Comparison of ENCODE assay signal across 7 cellular contexts in genomic region chr17:47276444-47276843, GRCh38. TPM values are rescaled to one million over a fixed set of nuclear protein-coding genes. Genes with fewer than 3 reads are reported as not detected.
A peak's percentile ranks its signal among the peaks of the same experiment; 100 is the strongest.
DNase-seq lines count a peak whose midpoint lies in the region; ATAC-seq and TF ChIP-seq lines count a peak whose summit lies in the region.

No MANE protein-coding gene starts in this region.

- POLR2A ChIA-PET in IMR-90 (lab: Charles Lee; ENCODE audit: unreplicated experiment), result no interaction called here

- H4K5ac ChIP-seq in IMR-90 (ENCODE audit: low read depth, low read length), result peak overlapping the region; percentile 95

- BruUV-seq in IMR-90 (replicated peaks; lab: Mats Ljungman, UMichigan), result no TSS peak

- TF ChIP-seq CTCF in IMR-90 (conservative IDR thresholded peaks at IDR 0.05; ENCODE audit: low read depth, low read length) (no peak), colonic mucosa (IDR thresholded peaks at IDR 0.05) (no peak), tibial nerve (IDR thresholded peaks at IDR 0.05) (no peak)

- CTCF ChIA-PET in IMR-90 (lab: Yijun Ruan, JAX), result interaction anchor here (2.0 kb wide), 1 partner anchor 16 kb away, joined by 4 read pairs; no protein-coding TSS in a partner anchor

- H2BK20ac ChIP-seq in IMR-90 (ENCODE audit: low read depth, low read length), result peak overlapping the region; percentile 97

- H3K36me3 Mint-ChIP-seq in naive B cell, result no peaks in the 10 kb centered on the region

- peak overlapping the region; percentile 97 for H2AK5ac ChIP-seq in IMR-90 (ENCODE audit: low read depth, low read length)

- peak overlapping the region; percentile 6 for H2AFZ ChIP-seq in IMR-90 (replicated peaks; ENCODE audit: low read length, poor library complexity)

- H4K91ac ChIP-seq in IMR-90 (ENCODE audit: insufficient read depth, low read depth, low read length), result peak overlapping the region; percentile 94

- H3K36me3 ChIP-seq in IMR-90 (ENCODE audit: control insufficient read depth, insufficient read depth, low read length), result no peaks in the 10 kb centered on the region
- H3K36me3 ChIP-seq in colonic mucosa, result no peaks in the 10 kb centered on the region
- no peaks in the 10 kb centered on the region for H3K36me3 ChIP-seq in tibial nerve

- intact Hi-C loops in IMR-90 (cut with micrococcal nuclease) (no loop called here), colonic mucosa (cut with DNase I) (no loop called here)

- no peak for ATAC-seq in IMR-90 (ENCODE audit: low read depth)
- no peak for ATAC-seq in naive B cell (ENCODE audit: low read depth in 2 of 2)

- H3K4me3 ChIP-seq in IMR-90 (ENCODE audit: insufficient read depth, low read depth, low read length) (no peak overlapping the region), colonic mucosa (no peak overlapping the region), tibial nerve (no peak overlapping the region)

- peak overlapping the region; percentile 79 for H3K18ac ChIP-seq in IMR-90 (ENCODE audit: low read depth, low read length)

- H3K9ac ChIP-seq in IMR-90 (ENCODE audit: low read depth, low read length) (peak overlapping the region; percentile 30), colonic mucosa (ENCODE audit: low read depth in 2 of 2, low read length in 2 of 2) (no peak overlapping the region)

- H3K4me1 ChIP-seq in IMR-90 (ENCODE audit: control insufficient read depth, insufficient read depth, low read length) (peaks cover 54% of the 10 kb centered on the region), colonic mucosa (peaks cover 7% of the 10 kb centered on the region), tibial nerve (peaks cover 0 to 73% (median 53%) of the 10 kb centered on the region in 4 donors)

- dilution Hi-C loops in IMR-90 (cut with HindIII; ENCODE audit: low sequenced_read_pairs, unreplicated experiment), result no loop called here

- peak overlapping the region; percentile 93 for H2BK5ac ChIP-seq in IMR-90 (ENCODE audit: low read depth, low read length, poor library complexity, severe bottlenecking)

- peak overlapping the region; percentile 82 for H2AK9ac ChIP-seq in IMR-90 (replicated peaks; ENCODE audit: low read depth, low read length, poor library complexity)

- peak overlapping the region; percentile 89 for H3K14ac ChIP-seq in IMR-90 (replicated peaks; ENCODE audit: low read depth, low read length)

- no peaks in the 10 kb centered on the region for H3K27me3 Mint-ChIP-seq in naive B cell

- H3K56ac ChIP-seq in IMR-90 (ENCODE audit: extremely low read depth, insufficient read depth, low read length), result peak overlapping the region; percentile 90

- in situ Hi-C loops in IMR-90 (cut with MboI; ENCODE audit: low sequenced_read_pairs), result no loop called here

- peak overlapping the region in 3 of 6 donors; percentile 71 to 96 (median 74) for H3K27ac Mint-ChIP-seq in naive B cell

- TF ChIP-seq EP300 in tibial nerve (IDR thresholded peaks at IDR 0.05), result no peak

- H3K4me3 Mint-ChIP-seq in naive B cell, result peak overlapping the region in 5 of 8 donors; percentile 4 to 72 (median 51)

- peaks cover 6% of the 10 kb centered on the region; the same call in 1 of the 2 replicates for H4K20me1 ChIP-seq in IMR-90 (ENCODE audit: insufficient read depth, low read length)

- no peak for TF ChIP-seq POLR2A in IMR-90 (IDR thresholded peaks at IDR 0.05; ENCODE audit: low read depth, low read length)
- TF ChIP-seq POLR2A in tibial nerve (IDR thresholded peaks at IDR 0.05), result no peak

- no peaks in the 10 kb centered on the region for H3K27me3 ChIP-seq in IMR-90 (ENCODE audit: control insufficient read depth, insufficient read depth, low read length)
- no peaks in the 10 kb centered on the region for H3K27me3 ChIP-seq in colonic mucosa
- no peaks in the 10 kb centered on the region for H3K27me3 ChIP-seq in tibial nerve

- H3K27ac ChIP-seq in IMR-90 (ENCODE audit: insufficient read depth, low read length) (peak overlapping the region; percentile 86), colonic mucosa (peak overlapping the region; percentile 61), tibial nerve (peak overlapping the region; percentile 56 to 89 (median 80))

- no peak for DNase-seq in IMR-90
- DNase-seq in colonic mucosa, result no peak
- no peak for DNase-seq in naive B cell
- DNase-seq in tibial nerve (ENCODE audit: low spot score in 2 of 2), result no peak
- no peak for DNase-seq in NCI-H187 treated with DMSO at 0.1 percent for 48 hours (lab: John Stamatoyannopoulos, UW)
- no peak for DNase-seq in T1000 (lab: John Stamatoyannopoulos, UW)
- DNase-seq in kidney tubule cell (ENCODE audit: low spot score), result no peak

- peaks cover 0 to 3% (median 0%) of the 10 kb centered on the region in 7 donors for H3K9me3 Mint-ChIP-seq in naive B cell

- peak overlapping the region; percentile 97 for H3K4ac ChIP-seq in IMR-90 (ENCODE audit: low read depth, low read length)

- 100% methylated on average over 2 of the region's 3 CpGs; no CpG with 5 or more reads in 1 of the 2 experiments for WGBS in IMR-90 (ENCODE audit: extremely low coverage in 2 of 2, insufficient read length in 1 of 2), 2 experiments
- WGBS in tibial nerve, 2 donors, result 67 to 70% methylated on average over 3 of the region's 3 CpGs

- peak overlapping the region; percentile 84 for H3K23ac ChIP-seq in IMR-90 (ENCODE audit: low read depth, low read length)

- peaks cover 8 to 61% of the 10 kb centered on the region in 2 experiments; a peak in 3 of 4 replicates for H3K79me1 ChIP-seq in IMR-90 (ENCODE audit: low read depth in 1 of 2, low read length in 2 of 2)

- TF ChIP-seq RAD21 in IMR-90 (IDR thresholded peaks at IDR 0.05; ENCODE audit: low read length), result no peak

- no peaks in the 10 kb centered on the region for H3K9me3 ChIP-seq in IMR-90 (ENCODE audit: control insufficient read depth, insufficient read depth, low read length)
- H3K9me3 ChIP-seq in colonic mucosa, result no peaks in the 10 kb centered on the region
- no peaks in the 10 kb centered on the region for H3K9me3 ChIP-seq in tibial nerve

- H2BK15ac ChIP-seq in IMR-90 (ENCODE audit: low read depth, low read length), result peak overlapping the region; percentile 84

- H3K4me1 Mint-ChIP-seq in naive B cell, result peaks cover 65 to 89% (median 73%) of the 10 kb centered on the region in 3 donors

- peak overlapping the region; percentile 95 for H2BK120ac ChIP-seq in IMR-90 (ENCODE audit: low read depth, low read length)

- H3K4me2 ChIP-seq in IMR-90 (ENCODE audit: low read depth, low read length), result peak overlapping the region; percentile 5; the same call in 1 of the 2 replicates

- H3K9me1 ChIP-seq in IMR-90 (ENCODE audit: insufficient read depth, low read length), result peaks cover 58% of the 10 kb centered on the region

- peak overlapping the region; percentile 77 to 90 for H4K8ac ChIP-seq in IMR-90 (ENCODE audit: low read depth in 2 of 2, low read length in 2 of 2)

TF ChIP-seq in IMR-90, 13 proteins besides CTCF, POLR2A, EP300 and RAD21:
- no peak for TF ChIP-seq MXI1 (IDR thresholded peaks at IDR 0.05; ENCODE audit: borderline replicate concordance, low read depth, low read length)
- no peak for TF ChIP-seq CEBPB (IDR thresholded peaks at IDR 0.05; ENCODE audit: low read depth, low read length)
- no peak for TF ChIP-seq MAFK (IDR thresholded peaks at IDR 0.05; ENCODE audit: low read depth, low read length)
- TF ChIP-seq CHD1 (IDR thresholded peaks at IDR 0.05; ENCODE audit: low read depth, low read length), result no peak
- no peak for TF ChIP-seq BHLHE40 (IDR thresholded peaks at IDR 0.05; ENCODE audit: low read depth, low read length)
- TF ChIP-seq NFE2L2 (IDR thresholded peaks at IDR 0.05; ENCODE audit: low read depth, low read length), result no peak
- no peak for TF ChIP-seq SMC3 (IDR thresholded peaks at IDR 0.05; ENCODE audit: low read depth, low read length)
- no peak for TF ChIP-seq FOS (IDR thresholded peaks at IDR 0.05; ENCODE audit: low read depth, low read length)
- no peak for TF ChIP-seq MAZ (IDR thresholded peaks at IDR 0.05; ENCODE audit: borderline replicate concordance, low read depth, low read length)
- no peak for TF ChIP-seq ELK1 (IDR thresholded peaks at IDR 0.05; ENCODE audit: borderline replicate concordance, low read depth, low read length)
- TF ChIP-seq USF2 (IDR thresholded peaks at IDR 0.05; ENCODE audit: low read depth, low read length), result no peak

RNA-seq across cellular contexts. Expression of gene ITGB3, which starts 22.8 kb away (rescaled TPM):
- total RNA-seq in IMR-90 (2012; rRNA removed) (14.4 and 17.6 TPM in 2 replicates), colonic mucosa (10 to 100 TPM in 1 of 2 donors, 1 to 10 TPM in 1; 1.9 to 15.4 TPM), tibial nerve (10 to 100 TPM; 17.5 to 26.7 (median 22.1) TPM)
- polyA plus RNA-seq in IMR-90 (2012; rRNA removed) (9.0 and 9.8 TPM in 2 replicates), naive B cell (ENCODE audit: low read depth in 6 of 6) (1 to 10 TPM in 5 of 6 donors, not detected in 1; 2.1 to 9.2 (median 5.1) TPM)
- 5.7 and 6.6 TPM in 2 replicates for polyA plus RNA-seq in IMR-90 (2012; cell fraction: cytosol; rRNA removed)
- 2.9 and 7.5 TPM in 2 replicates for polyA plus RNA-seq in IMR-90 (2012; cell fraction: nucleus; rRNA removed; ENCODE audit: low replicate concordance)

RNA-seq across cellular contexts. Expression of gene EFCAB13, which starts 47.3 kb away (rescaled TPM):
- total RNA-seq in IMR-90 (2012; rRNA removed) (1.1 and 1.4 TPM in 2 replicates), colonic mucosa (1 to 10 TPM; 2.6 to 3.2 TPM), tibial nerve (10 to 100 TPM in 2 of 4 donors, 1 to 10 TPM in 2; 6.5 to 15.1 (median 10.2) TPM)
- polyA plus RNA-seq in IMR-90 (2012; rRNA removed) (0.22 and 0.77 TPM in 2 replicates), naive B cell (ENCODE audit: low read depth in 6 of 6) (10 to 100 TPM; 27.5 to 43.7 (median 33.8) TPM)
- polyA plus RNA-seq in IMR-90 (2012; cell fraction: cytosol; rRNA removed), result 0.08 and 0.10 TPM in 2 replicates
- 0.34 and 1.7 TPM in 2 replicates for polyA plus RNA-seq in IMR-90 (2012; cell fraction: nucleus; rRNA removed; ENCODE audit: low replicate concordance)
